In genomic region chr1:67535474-67535873, GRCh38 we compare ENCODE assay signal across 8 cellular contexts.
DNase-seq lines count a peak whose midpoint lies in the region; ATAC-seq, FAIRE-seq and TF ChIP-seq lines count a peak whose summit lies in the region.

No MANE protein-coding gene starts in this region.

- no peaks in the 10 kb centered on the region for H3K27me3 ChIP-seq in Karpas-422 (ENCODE audit: low read length)
- no peaks in the 10 kb centered on the region for H3K27me3 ChIP-seq in SK-N-SH (ENCODE audit: insufficient read depth)
- H3K27me3 ChIP-seq in K562 (ENCODE audit: control insufficient read depth in 2 of 2, insufficient read depth in 2 of 2, low read length in 2 of 2) = no peaks in the 10 kb centered on the region
- H3K27me3 ChIP-seq in spleen (replicated peaks in 1 of 7) = peaks cover 0 to 5% (median 0%) of the 10 kb centered on the region in 7 donors

- H3K4me1 ChIP-seq in Karpas-422 (ENCODE audit: low read length) = peaks cover 16% of the 10 kb centered on the region
- H3K4me1 ChIP-seq in SK-N-SH (ENCODE audit: control insufficient read depth in 1 of 2, insufficient read depth in 2 of 2, low read depth in 1 of 2, low read length in 1 of 2) = no peaks in the 10 kb centered on the region; a peak in 1 of 4 replicates
- peaks cover 14 to 18% of the 10 kb centered on the region in 2 experiments; a peak in 4 of 5 replicates for H3K4me1 ChIP-seq in K562 (replicated peaks in 1 of 2; ENCODE audit: control insufficient read depth in 2 of 2, insufficient read depth in 2 of 2, low read length in 2 of 2)
- peaks cover 0 to 10% (median 0%) of the 10 kb centered on the region in 6 donors for H3K4me1 ChIP-seq in spleen

- peak; percentile 87 for TF ChIP-seq RAD21 in SK-N-SH (IDR thresholded peaks at IDR 0.05; ENCODE audit: low read length)
- peak; percentile 88 to 97 for TF ChIP-seq RAD21 in K562 (CRISPR knock-in tag; conservative IDR thresholded peaks at IDR 0.05 in 1 of 2, IDR thresholded peaks at IDR 0.05 in 1 of 2)

- H3K9me3 ChIP-seq in Karpas-422 (ENCODE audit: low read length) (no peaks in the 10 kb centered on the region), SK-N-SH (no peaks in the 10 kb centered on the region), K562 (replicated peaks; ENCODE audit: control insufficient read depth, insufficient read depth, low read depth, low read length) (no peaks in the 10 kb centered on the region), spleen (peaks cover 0 to 7% (median 0%) of the 10 kb centered on the region in 8 donors)

- DNase-seq in GM04503 (ENCODE audit: low read depth) (peak; percentile 47), Karpas-422 (peak; percentile 87), SK-N-SH (peak; percentile 69), K562 (ENCODE audit: extremely low read depth in 1 of 4, low spot score in 3 of 4) (peak; percentile 71 to 87 (median 75)), iPS-NIHi11 (ENCODE audit: low spot score) (peak; percentile 75), spleen (peak; percentile 84)

- no peak overlapping the region for H3K27ac ChIP-seq in Karpas-422 (ENCODE audit: low read length)
- H3K27ac ChIP-seq in SK-N-SH (ENCODE audit: low read depth in 2 of 2, low read length in 1 of 2) = no peak overlapping the region
- H3K27ac ChIP-seq in K562 (ENCODE audit: extremely low read depth, low read depth, low read length) = no peak overlapping the region
- H3K27ac ChIP-seq in spleen = no peak overlapping the region

- TF ChIP-seq POLR2A in K562 (conservative IDR thresholded peaks at IDR 0.05) (no peak), spleen (IDR thresholded peaks at IDR 0.05) (no peak)

- FAIRE-seq in K562 (lab: Jason Lieb, UNC) = peak; percentile 88

- TF ChIP-seq EP300 in SK-N-SH (IDR thresholded peaks at IDR 0.05; ENCODE audit: borderline replicate concordance in 1 of 2, low read depth in 1 of 2, low read length in 1 of 2) (no peak), K562 (IDR thresholded peaks at IDR 0.05; ENCODE audit: low read length) (0 out of 2 replicates have a peak, but pooled peaks have one; percentile 35)

- TF ChIP-seq CTCF in SK-N-SH (IDR thresholded peaks at IDR 0.05) = peak; percentile 99
- peak; percentile 93 to 99 (median 96) for TF ChIP-seq CTCF in K562 (IDR thresholded peaks at IDR 0.05 in 2 of 3, conservative IDR thresholded peaks at IDR 0.05 in 1 of 3; ENCODE audit: insufficient read depth in 2 of 3, low read depth in 1 of 3, low read length in 3 of 3)
- peak in 10 of 11 experiments; percentile 45 to 80 (median 62) for TF ChIP-seq CTCF in spleen (IDR thresholded peaks at IDR 0.05 in 8 of 11, conservative IDR thresholded peaks at IDR 0.05 in 3 of 11)

- H3F3A ChIP-seq in SK-N-SH (replicated peaks; ENCODE audit: insufficient read depth) = no peaks in the 10 kb centered on the region

- H3K9ac ChIP-seq in Karpas-422 (ENCODE audit: low read length) (no peak overlapping the region), SK-N-SH (no peak overlapping the region), K562 (ENCODE audit: insufficient read depth in 1 of 2, low read depth in 2 of 2, low read length in 2 of 2) (no peak overlapping the region)

- no TSS peak for BruUV-seq in K562 (replicated peaks; lab: Mats Ljungman, UMichigan)

- in situ Hi-C loops in K562 (cut with MboI) = loop anchor here (5.0 to 25.0 kb wide), 4 partner anchors 227 to 927 kb away; no protein-coding TSS in a partner anchor

- POLR2A ChIA-PET in SK-N-SH (lab: Yijun Ruan, JAX) (no interaction called here), K562 (lab: Yijun Ruan, JAX) (interaction anchor here (0.6 to 1.6 kb wide), 5 partner anchors 11 to 396 kb away, joined by 3 to 6 read pairs (median 4); no protein-coding TSS in a partner anchor)

- intact Hi-C loops in K562 (cut with micrococcal nuclease) (loop anchor here (1.0 to 5.0 kb wide), 3 partner anchors 153 to 297 kb away; partner anchors contain the start of gene GNG12), spleen (cut with DNase I; ENCODE audit: low total_unique reads) (no loop called here)

- H2AFZ ChIP-seq in Karpas-422 (ENCODE audit: low read length) (no peak overlapping the region), SK-N-SH (ENCODE audit: low read depth) (no peak overlapping the region; the same call in 1 of the 2 replicates), K562 (ENCODE audit: low read depth, low read length) (peak overlapping the region; percentile 61)

- H3K36me3 ChIP-seq in Karpas-422 (ENCODE audit: insufficient read depth, low read length) (no peaks in the 10 kb centered on the region), SK-N-SH (replicated peaks in 1 of 2; ENCODE audit: control insufficient read depth in 1 of 2, insufficient read depth in 2 of 2, low read length in 1 of 2) (no peaks in the 10 kb centered on the region), K562 (ENCODE audit: control insufficient read depth, insufficient read depth, low read length) (no peaks in the 10 kb centered on the region), spleen (no peaks in the 10 kb centered on the region)

- H3K4me2 ChIP-seq in Karpas-422 (ENCODE audit: low read depth, low read length, poor library complexity, severe bottlenecking) = no peak overlapping the region
- no peak overlapping the region for H3K4me2 ChIP-seq in SK-N-SH
- no peak overlapping the region for H3K4me2 ChIP-seq in K562 (ENCODE audit: insufficient read depth, low read length)

- no peak overlapping the region for H3K4me3 ChIP-seq in Karpas-422 (ENCODE audit: low read length)
- no peak overlapping the region for H3K4me3 ChIP-seq in SK-N-SH (ENCODE audit: low read depth in 2 of 2, low read length in 1 of 2)
- H3K4me3 ChIP-seq in K562 = no peak overlapping the region
- H3K4me3 ChIP-seq in spleen = no peak overlapping the region

- H3K79me2 ChIP-seq in Karpas-422 (ENCODE audit: low read length) (no peaks in the 10 kb centered on the region), SK-N-SH (ENCODE audit: insufficient read depth) (no peaks in the 10 kb centered on the region), K562 (ENCODE audit: control insufficient read depth, insufficient read depth, low read length) (no peaks in the 10 kb centered on the region)

- H3K9me2 ChIP-seq in Karpas-422 (replicated peaks; ENCODE audit: insufficient read depth, low read length) = no peaks in the 10 kb centered on the region
- H3K9me2 ChIP-seq in SK-N-SH = no peaks in the 10 kb centered on the region

- H3K9me1 ChIP-seq in K562 (ENCODE audit: control insufficient read depth, insufficient read depth, low read length) = no peaks in the 10 kb centered on the region

- H4K20me1 ChIP-seq in Karpas-422 (ENCODE audit: insufficient read depth, low read depth, low read length) (no peaks in the 10 kb centered on the region), SK-N-SH (ENCODE audit: insufficient read depth) (no peaks in the 10 kb centered on the region), K562 (replicated peaks; ENCODE audit: control insufficient read depth, insufficient read depth, low read length) (no peaks in the 10 kb centered on the region)

- WGBS in SK-N-SH (ENCODE audit: low lambda C conversion rate) = 9% methylated on average over 5 of the region's 5 CpGs
- WGBS in K562 (ENCODE audit: insufficient coverage, low coverage, missing lambda C conversion rate) = 2% methylated on average over 5 of the region's 5 CpGs
- 4 to 9% (median 5%) methylated on average over 5 of the region's 5 CpGs for WGBS in spleen, 5 donors

- CTCF ChIA-PET in SK-N-SH (lab: Yijun Ruan, JAX) (interaction anchor here (0.6 to 10.6 kb wide), 31 partner anchors 9 to 585 kb away, joined by 3 to 284 read pairs (median 4); partner anchors contain the start of gene GADD45A), K562 (lab: Yijun Ruan, JAX; ENCODE audit: low intra/inter-chr PET ratio) (interaction anchor here (0.6 to 3.3 kb wide), 6 partner anchors 22 to 235 kb away, joined by 3 to 31 read pairs (median 6); no protein-coding TSS in a partner anchor)

- ATAC-seq in GM21825 (IDR thresholded peaks at IDR 0.05; ENCODE audit: unreplicated experiment) (peak; percentile 78), K562 (peak; percentile 83), HG02623 (IDR thresholded peaks at IDR 0.05; ENCODE audit: unreplicated experiment) (no peak)

TF ChIP-seq in SK-N-SH, 30 proteins besides CTCF, POLR2A, EP300 and RAD21:
- TF ChIP-seq GATA2 (CRISPR knock-in tag; IDR thresholded peaks at IDR 0.05) (no peak), IRF3 (IDR thresholded peaks at IDR 0.05; ENCODE audit: low read depth, low read length) (no peak), SMC3 (IDR thresholded peaks at IDR 0.05; ENCODE audit: low read depth, low read length) (peak; percentile 89)
TF ChIP-seq in SK-N-SH: peak in this region for 1.

TF ChIP-seq in K562, 482 proteins besides CTCF, POLR2A, EP300 and RAD21 (continues in another document):
- TF ChIP-seq, protein P1, sequence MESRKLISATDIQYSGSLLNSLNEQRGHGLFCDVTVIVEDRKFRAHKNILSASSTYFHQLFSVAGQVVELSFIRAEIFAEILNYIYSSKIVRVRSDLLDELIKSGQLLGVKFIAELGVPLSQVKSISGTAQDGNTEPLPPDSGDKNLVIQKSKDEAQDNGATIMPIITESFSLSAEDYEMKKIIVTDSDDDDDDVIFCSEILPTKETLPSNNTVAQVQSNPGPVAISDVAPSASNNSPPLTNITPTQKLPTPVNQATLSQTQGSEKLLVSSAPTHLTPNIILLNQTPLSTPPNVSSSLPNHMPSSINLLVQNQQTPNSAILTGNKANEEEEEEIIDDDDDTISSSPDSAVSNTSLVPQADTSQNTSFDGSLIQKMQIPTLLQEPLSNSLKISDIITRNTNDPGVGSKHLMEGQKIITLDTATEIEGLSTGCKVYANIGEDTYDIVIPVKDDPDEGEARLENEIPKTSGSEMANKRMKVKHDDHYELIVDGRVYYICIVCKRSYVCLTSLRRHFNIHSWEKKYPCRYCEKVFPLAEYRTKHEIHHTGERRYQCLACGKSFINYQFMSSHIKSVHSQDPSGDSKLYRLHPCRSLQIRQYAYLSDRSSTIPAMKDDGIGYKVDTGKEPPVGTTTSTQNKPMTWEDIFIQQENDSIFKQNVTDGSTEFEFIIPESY (CRISPR knock-in tag; IDR thresholded peaks at IDR 0.05) = no peak
- TF ChIP-seq ATF6 (CRISPR knock-in tag; IDR thresholded peaks at IDR 0.05) (no peak), CHCHD3 (CRISPR knock-in tag; IDR thresholded peaks at IDR 0.05) (no peak), CBFA2T3 (IDR thresholded peaks at IDR 0.05) (no peak), RB1 (IDR thresholded peaks at IDR 0.05; ENCODE audit: low read depth) (peak; percentile 45; the same call in 1 of the 2 replicates), ZNF436 (CRISPR knock-in tag; IDR thresholded peaks at IDR 0.05) (no peak)
